In genomic region chr1:180156631-180157091, GRCh38 we compare ENCODE assay signal across 8 cellular contexts. TPM values are rescaled to one million over a fixed set of nuclear protein-coding genes. Genes with fewer than 3 reads are reported as not detected.
DNase-seq lines count a peak whose midpoint lies in the region; ATAC-seq and TF ChIP-seq lines count a peak whose summit lies in the region.

No MANE protein-coding gene starts in this region.

- no peaks in the 10 kb centered on the region for H3K27me3 ChIP-seq in spleen (replicated peaks in 1 of 7)

- POLR2A ChIA-PET in activated CD4-positive, alpha-beta T cell treated with anti-CD3 and anti-CD28 coated beads for 36 hours (lab: Charles Lee): interaction anchor here (0.5 kb wide), 1 partner anchor 932 kb away, joined by 3 read pairs; the partner anchor contains the start of gene IER5
- POLR2A ChIA-PET in activated CD4-positive, alpha-beta T cell treated with anti-CD3 and anti-CD28 coated beads, Interleukin-2, amount 10 ng/mL, durations not matched to agents 7 days and 5 days (lab: Charles Lee): no interaction called here

- H3K4me1 ChIP-seq in spleen: peaks cover 8 to 66% (median 30%) of the 10 kb centered on the region in 6 donors

- H3K27ac ChIP-seq in spleen: peak overlapping the region in 5 of 8 donors; percentile 91 to 96 (median 95)

- H3K9me3 Mint-ChIP-seq in activated CD4-positive, alpha-beta T cell treated with anti-CD3 and anti-CD28 coated beads for 36 hours (ENCODE audit: low read depth): no peaks in the 10 kb centered on the region
- no peaks in the 10 kb centered on the region for H3K9me3 Mint-ChIP-seq in activated CD4-positive, alpha-beta T cell treated with anti-CD3 and anti-CD28 coated beads, Interleukin-2, amount 10 ng/mL, durations not matched to agents 7 days and 5 days

- no peak for ATAC-seq in activated CD4-positive, alpha-beta T cell treated with anti-CD3 and anti-CD28 coated beads for 36 hours

- peak overlapping the region; percentile 8 for H3K4me3 Mint-ChIP-seq in activated CD4-positive, alpha-beta T cell treated with anti-CD3 and anti-CD28 coated beads for 36 hours
- H3K4me3 Mint-ChIP-seq in activated CD4-positive, alpha-beta T cell treated with anti-CD3 and anti-CD28 coated beads, Interleukin-2, amount 10 ng/mL, durations not matched to agents 7 days and 5 days: no peak overlapping the region

- no peak overlapping the region for H3K27ac Mint-ChIP-seq in activated CD4-positive, alpha-beta T cell treated with anti-CD3 and anti-CD28 coated beads for 36 hours
- no peak overlapping the region for H3K27ac Mint-ChIP-seq in activated CD4-positive, alpha-beta T cell treated with anti-CD3 and anti-CD28 coated beads, Interleukin-2, amount 10 ng/mL, durations not matched to agents 7 days and 5 days

- H3K36me3 Mint-ChIP-seq in activated CD4-positive, alpha-beta T cell treated with anti-CD3 and anti-CD28 coated beads for 36 hours (ENCODE audit: low read depth): no peaks in the 10 kb centered on the region
- no peaks in the 10 kb centered on the region for H3K36me3 Mint-ChIP-seq in activated CD4-positive, alpha-beta T cell treated with anti-CD3 and anti-CD28 coated beads, Interleukin-2, amount 10 ng/mL, durations not matched to agents 7 days and 5 days (ENCODE audit: low read depth)

- TF ChIP-seq POLR2A in spleen (IDR thresholded peaks at IDR 0.05): no peak

- H3K36me3 ChIP-seq in spleen: no peaks in the 10 kb centered on the region

- intact Hi-C loops in activated CD4-positive, alpha-beta T cell treated with anti-CD3 and anti-CD28 coated beads for 36 hours (cut with DNase I, micrococcal nuclease): loop anchor here in 1 of 2 experiments (10.0 kb wide), 3 partner anchors 868 to 1132 kb away; partner anchors contain the start of genes FAM20B and STX6
- intact Hi-C loops in spleen (cut with DNase I; ENCODE audit: low total_unique reads): no loop called here

- H3K9me3 ChIP-seq in spleen: no peaks in the 10 kb centered on the region

- CTCF ChIA-PET in activated CD4-positive, alpha-beta T cell treated with anti-CD3 and anti-CD28 coated beads for 36 hours (lab: Charles Lee): interaction anchor here (0.9 to 2.3 kb wide), 3 partner anchors 9 to 23 kb away, joined by 3 to 11 read pairs (median 5); no protein-coding TSS in a partner anchor
- CTCF ChIA-PET in activated CD4-positive, alpha-beta T cell treated with anti-CD3 and anti-CD28 coated beads, Interleukin-2, amount 10 ng/mL, durations not matched to agents 7 days and 5 days (lab: Charles Lee): interaction anchor here (1.0 kb wide), 1 partner anchor 9 kb away, joined by 3 read pairs; no protein-coding TSS in a partner anchor

- TF ChIP-seq CTCF in spleen (IDR thresholded peaks at IDR 0.05 in 8 of 11, conservative IDR thresholded peaks at IDR 0.05 in 3 of 11): no peak

- 70 to 77% (median 73%) methylated on average over 2 of the region's 2 CpGs for WGBS in spleen, 5 donors

- H3K4me3 ChIP-seq in spleen: peak overlapping the region in 1 of 8 donors; percentile 97

- no peak for DNase-seq in activated CD4-positive, alpha-beta T cell treated with anti-CD3 and anti-CD28 coated beads for 36 hours
- DNase-seq in activated CD4-positive, alpha-beta T cell treated with anti-CD3 and anti-CD28 coated beads, Interleukin-2, amount 10 ng/mL, durations not matched to agents 7 days and 5 days: no peak
- peak; percentile 39 for DNase-seq in RPMI7951 (ENCODE audit: low read depth)
- peak; percentile 61 for DNase-seq in fibroblast of gingiva (ENCODE audit: low read depth)
- no peak for DNase-seq in spleen
- DNase-seq in NCI-H1092 (lab: John Stamatoyannopoulos, UW): no peak
- DNase-seq in activated gamma-delta T cell (lab: John Stamatoyannopoulos, UW): no peak
- DNase-seq in NCI-H748 treated with DMSO at 0.1 percent for 48 hours (lab: John Stamatoyannopoulos, UW): no peak

- peaks cover 25% of the 10 kb centered on the region for H3K4me1 Mint-ChIP-seq in activated CD4-positive, alpha-beta T cell treated with anti-CD3 and anti-CD28 coated beads for 36 hours
- H3K4me1 Mint-ChIP-seq in activated CD4-positive, alpha-beta T cell treated with anti-CD3 and anti-CD28 coated beads, Interleukin-2, amount 10 ng/mL, durations not matched to agents 7 days and 5 days: peaks cover 28% of the 10 kb centered on the region

- no peaks in the 10 kb centered on the region for H3K27me3 Mint-ChIP-seq in activated CD4-positive, alpha-beta T cell treated with anti-CD3 and anti-CD28 coated beads for 36 hours
- no peaks in the 10 kb centered on the region for H3K27me3 Mint-ChIP-seq in activated CD4-positive, alpha-beta T cell treated with anti-CD3 and anti-CD28 coated beads, Interleukin-2, amount 10 ng/mL, durations not matched to agents 7 days and 5 days

RNA-seq across cellular contexts. Expression of gene QSOX1, which starts 2.0 kb away (rescaled TPM):
- total RNA-seq in activated CD4-positive, alpha-beta T cell treated with anti-CD3 and anti-CD28 coated beads for 36 hours: 10 to 100 TPM; 18.3 to 31.6 TPM
- total RNA-seq in activated CD4-positive, alpha-beta T cell treated with anti-CD3 and anti-CD28 coated beads, Interleukin-2, amount 10 ng/mL, durations not matched to agents 7 days and 5 days: 10 to 100 TPM; 18.5 to 23.5 TPM
- 53.3 and 62.4 TPM in 2 replicates for total RNA-seq in RPMI7951 (2014; rRNA removed; shearing (Covaris generic))
- 10 to 100 TPM; 40.8 to 78.9 (median 69.0) TPM for total RNA-seq in spleen
- polyA plus RNA-seq in spleen: 10 to 100 TPM; 35.2 to 54.9 (median 52.9) TPM

Comparison
In these comparisons a context has a peak if more than half of its experiments do, and no peak if none do; other contexts are left out.
1. DNase-seq: peak in RPMI7951 (single experiment) and fibroblast of gingiva (single experiment); none in activated CD4-positive, alpha-beta T cell treated with anti-CD3 and anti-CD28 coated beads for 36 hours (single experiment), activated CD4-positive, alpha-beta T cell treated with anti-CD3 and anti-CD28 coated beads, Interleukin-2, amount 10 ng/mL, durations not matched to agents 7 days and 5 days (single experiment), spleen (single experiment), NCI-H1092 (single experiment), activated gamma-delta T cell (single experiment) and NCI-H748 treated with DMSO at 0.1 percent for 48 hours (single experiment).